16 cellular contexts compared by ENCODE assay signal in genomic region chr9:101582593-101582992, GRCh38. TPM values are rescaled to one million over a fixed set of nuclear protein-coding genes. Genes with fewer than 3 reads are reported as not detected.
A peak's percentile ranks its signal among the peaks of the same experiment; 100 is the strongest.
DNase-seq lines count a peak whose midpoint lies in the region; ATAC-seq, FAIRE-seq and TF ChIP-seq lines count a peak whose summit lies in the region.
"Had no signal": no experiment of that assay in that cellular context is flagged by ENCODE, and none has a peak within 500 bp of the region (broad histone marks: within the 10 kb centered on the region; RNA-seq: fewer than 3 reads in every experiment).

No MANE protein-coding gene starts in this region.

- H3K4me2 ChIP-seq in K562 (ENCODE audit: insufficient read depth, low read length): no peak overlapping the region

- TF ChIP-seq POLR2A in K562 (conservative IDR thresholded peaks at IDR 0.05) (no peak), heart left ventricle (IDR thresholded peaks at IDR 0.05) (no peak)

- no peak for TF ChIP-seq RAD21 in K562 (CRISPR knock-in tag; conservative IDR thresholded peaks at IDR 0.05 in 1 of 2, IDR thresholded peaks at IDR 0.05 in 1 of 2)

- no peaks in the 10 kb centered on the region for H3K9me3 ChIP-seq in K562 (replicated peaks; ENCODE audit: control insufficient read depth, insufficient read depth, low read depth, low read length)
- no peaks in the 10 kb centered on the region for H3K9me3 ChIP-seq in lower lobe of right lung
- no peaks in the 10 kb centered on the region for H3K9me3 ChIP-seq in ascending aorta
- no peaks in the 10 kb centered on the region for H3K9me3 ChIP-seq in heart left ventricle
- H3K9me3 ChIP-seq: neutrophil had no signal

- TF ChIP-seq CTCF in AG09309 (IDR thresholded peaks at IDR 0.05; ENCODE audit: control insufficient read depth, insufficient read depth, low read depth, low read length, missing control alignments): no peak
- no peak for TF ChIP-seq CTCF in K562 (IDR thresholded peaks at IDR 0.05 in 2 of 3, conservative IDR thresholded peaks at IDR 0.05 in 1 of 3; ENCODE audit: insufficient read depth in 2 of 3, low read depth in 1 of 3, low read length in 3 of 3)
- no peak for TF ChIP-seq CTCF in lower lobe of right lung (IDR thresholded peaks at IDR 0.05)
- no peak for TF ChIP-seq CTCF in ascending aorta (IDR thresholded peaks at IDR 0.05)
- no peak for TF ChIP-seq CTCF in heart left ventricle (IDR thresholded peaks at IDR 0.05)

- H3K36me3 ChIP-seq in K562 (ENCODE audit: control insufficient read depth, insufficient read depth, low read length) (no peaks in the 10 kb centered on the region), lower lobe of right lung (no peaks in the 10 kb centered on the region), ascending aorta (no peaks in the 10 kb centered on the region), heart left ventricle (no peaks in the 10 kb centered on the region)
- H3K36me3 ChIP-seq: neutrophil had no signal

- H3K27ac ChIP-seq in K562 (ENCODE audit: extremely low read depth, low read depth, low read length) (no peak overlapping the region), lower lobe of right lung (no peak overlapping the region), ascending aorta (no peak overlapping the region), heart left ventricle (no peak overlapping the region)
- H3K27ac ChIP-seq: C4-2B, HL-60, neutrophil had no signal

- WGBS in K562 (ENCODE audit: insufficient coverage, low coverage, missing lambda C conversion rate): 0% methylated on average over 1 of the region's 1 CpG
- 82 to 89% (median 87%) methylated on average over 1 of the region's 1 CpG for WGBS in heart left ventricle, 4 donors

- no peaks in the 10 kb centered on the region for H3K9me1 ChIP-seq in K562 (ENCODE audit: control insufficient read depth, insufficient read depth, low read length)

- H3K4me1 ChIP-seq in K562 (replicated peaks in 1 of 2; ENCODE audit: control insufficient read depth in 2 of 2, insufficient read depth in 2 of 2, low read length in 2 of 2) (no peaks in the 10 kb centered on the region; a peak in 1 of 5 replicates), lower lobe of right lung (no peaks in the 10 kb centered on the region), ascending aorta (no peaks in the 10 kb centered on the region), heart left ventricle (peaks cover 0 to 22% (median 0%) of the 10 kb centered on the region in 12 donors)

- ATAC-seq in K562 (no peak), lower lobe of right lung (no peak), heart left ventricle (no peak)
- ATAC-seq: activated T-cell treated with anti-CD3 and anti-CD28 coated beads, Interleukin-2, amount 50 U/mL, for 72 hours had no signal

- no TSS peak for BruUV-seq in K562 (replicated peaks; lab: Mats Ljungman, UMichigan)

- intact Hi-C loops in K562 (cut with micrococcal nuclease): no loop called here
- intact Hi-C loops in lower lobe of right lung (cut with DNase I): no loop called here
- intact Hi-C loops in ascending aorta (cut with DNase I): no loop called here
- intact Hi-C loops in heart left ventricle (cut with DNase I): no loop called here

- POLR2A ChIA-PET in K562 (lab: Yijun Ruan, JAX): interaction anchor here (0.9 kb wide), 1 partner anchor 9 kb away, joined by 4 read pairs; no protein-coding TSS in a partner anchor

- H3K79me2 ChIP-seq in K562 (ENCODE audit: control insufficient read depth, insufficient read depth, low read length): no peaks in the 10 kb centered on the region

- peak; percentile 87 for DNase-seq in AG09309 (ENCODE audit: low read depth)
- DNase-seq in HS-5 (ENCODE audit: low read depth): peak; percentile 65
- DNase-seq in K562 (ENCODE audit: extremely low read depth in 1 of 4, low spot score in 3 of 4): no peak
- DNase-seq in iris pigment epithelial cell (ENCODE audit: low read depth): peak; percentile 88
- DNase-seq in lower lobe of right lung: no peak
- no peak for DNase-seq in ascending aorta (ENCODE audit: low spot score in 2 of 2)
- DNase-seq in HK-2 (ENCODE audit: unreplicated experiment): no peak
- DNase-seq in heart left ventricle: no peak
- DNase-seq: activated T-cell treated with anti-CD3 and anti-CD28 coated beads, Interleukin-2, amount 50 U/mL, for 72 hours; NCI-H1105; NCI-H82 had no signal

- H4K20me1 ChIP-seq in K562 (replicated peaks; ENCODE audit: control insufficient read depth, insufficient read depth, low read length): no peaks in the 10 kb centered on the region

- H3K4me3 ChIP-seq in AG09309 (ENCODE audit: control insufficient read depth, low read depth, low read length) (no peak overlapping the region), K562 (no peak overlapping the region), lower lobe of right lung (no peak overlapping the region), ascending aorta (no peak overlapping the region), heart left ventricle (no peak overlapping the region)

- no peak for TF ChIP-seq EP300 in K562 (IDR thresholded peaks at IDR 0.05; ENCODE audit: low read length)

- H2AFZ ChIP-seq in K562 (ENCODE audit: low read depth, low read length): no peak overlapping the region

- FAIRE-seq in K562 (lab: Jason Lieb, UNC): no peak

- in situ Hi-C loops in K562 (cut with MboI): no loop called here

- H3K9ac ChIP-seq in K562 (ENCODE audit: insufficient read depth in 1 of 2, low read depth in 2 of 2, low read length in 2 of 2): no peak overlapping the region

- H3K27me3 ChIP-seq in K562 (ENCODE audit: control insufficient read depth in 2 of 2, insufficient read depth in 2 of 2, low read length in 2 of 2): no peaks in the 10 kb centered on the region; a peak in 1 of 5 replicates
- no peaks in the 10 kb centered on the region for H3K27me3 ChIP-seq in lower lobe of right lung (ENCODE audit: low read depth)
- no peaks in the 10 kb centered on the region for H3K27me3 ChIP-seq in ascending aorta
- no peaks in the 10 kb centered on the region for H3K27me3 ChIP-seq in heart left ventricle
- H3K27me3 ChIP-seq: neutrophil had no signal

- CTCF ChIA-PET in K562 (lab: Yijun Ruan, JAX; ENCODE audit: low intra/inter-chr PET ratio): no interaction called here

TF ChIP-seq in K562, 482 proteins besides CTCF, POLR2A, EP300 and RAD21:
- 0 out of 2 replicates have a peak, but pooled peaks have one; percentile 14 for TF ChIP-seq ATF3 (IDR thresholded peaks at IDR 0.05)
- TF ChIP-seq ATF3 (CRISPR knock-in tag; conservative IDR thresholded peaks at IDR 0.05): no peak
- no peak for TF ChIP-seq BCOR (IDR thresholded peaks at IDR 0.05)

RNA-seq across cellular contexts. Expression of gene PPP3R2, which starts 12.2 kb away (rescaled TPM):
- total RNA-seq in K562 (2011; cell fraction: chromatin; rRNA removed; ENCODE audit: low replicate concordance): not detected in 2 replicates
- total RNA-seq in K562 (2011; cell fraction: nucleolus; rRNA removed): not detected in 2 replicates
- total RNA-seq in K562 (2011; cell fraction: nucleoplasm; rRNA removed): not detected in 2 replicates
- total RNA-seq in K562 (2014; rRNA removed) (not detected in 2 replicates), K562 (2014; rRNA removed; fragmentation: Illumina TruSeq; extraction: Trizol) (not detected in 2 replicates), K562 (2015; rRNA removed; fragmentation: Illumina TruSeq; extraction: Trizol) (not detected in 2 replicates), K562 (2021) (not detected in 2 replicates), lower lobe of right lung (not detected), ascending aorta (not detected), heart left ventricle (not detected)
- polyA plus RNA-seq in K562 (2011; rRNA removed) (not detected in 2 replicates), K562 (2014; fragmentation: Illumina TruSeq; extraction: Trizol) (not detected in 2 replicates), K562 (2014; fragmentation: Nextera tagmentation; extraction: Ambion mirVana) (not detected), K562 (2014; rRNA removed) (not detected in 2 replicates), heart left ventricle (not detected)
- not detected in 2 replicates for polyA plus RNA-seq in K562 (2011; cell fraction: cytosol; rRNA removed)
- not detected in 2 replicates for polyA plus RNA-seq in K562 (2011; cell fraction: nucleus; rRNA removed)
- not detected in 2 replicates for polyA plus RNA-seq in K562 (2012)
- not detected in 2 replicates for polyA minus RNA-seq in K562 (2011; rRNA and poly(A)+ RNA removed)
- polyA minus RNA-seq in K562 (2011; cell fraction: cytosol; rRNA and poly(A)+ RNA removed): not detected in 2 replicates
- polyA minus RNA-seq in K562 (2011; cell fraction: nucleus; rRNA and poly(A)+ RNA removed): not detected in 2 replicates
- total RNA-seq: activated T-cell treated with anti-CD3 and anti-CD28 coated beads, Interleukin-2, amount 50 U/mL, for 72 hours; SK-MEL-5 had no signal
- polyA plus RNA-seq: esophagus had no signal

RNA-seq across cellular contexts. Expression of gene RNF20, which starts 48.9 kb away (rescaled TPM):
- total RNA-seq in K562 (2011; cell fraction: chromatin; rRNA removed; ENCODE audit: low replicate concordance): 11.4 and 18.1 TPM in 2 replicates
- total RNA-seq in K562 (2011; cell fraction: nucleolus; rRNA removed): 4.0 and 5.4 TPM in 2 replicates
- 7.6 and 8.2 TPM in 2 replicates for total RNA-seq in K562 (2011; cell fraction: nucleoplasm; rRNA removed)
- total RNA-seq in K562 (2014; rRNA removed): 12.7 and 13.9 TPM in 2 replicates
- total RNA-seq in K562 (2014; rRNA removed; fragmentation: Illumina TruSeq; extraction: Trizol): 22.9 and 30.4 TPM in 2 replicates
- 24.3 and 25.0 TPM in 2 replicates for total RNA-seq in K562 (2015; rRNA removed; fragmentation: Illumina TruSeq; extraction: Trizol)
- total RNA-seq in K562 (2021): 21.2 and 23.3 TPM in 2 replicates
- polyA plus RNA-seq in K562 (2011; rRNA removed): 14.2 and 22.5 TPM in 2 replicates
- polyA plus RNA-seq in K562 (2011; cell fraction: cytosol; rRNA removed): 3.4 and 8.2 TPM in 2 replicates
- polyA plus RNA-seq in K562 (2011; cell fraction: nucleus; rRNA removed): 9.0 and 11.0 TPM in 2 replicates
- polyA plus RNA-seq in K562 (2012): 23.2 and 23.5 TPM in 2 replicates
- polyA plus RNA-seq in K562 (2014; fragmentation: Illumina TruSeq; extraction: Trizol): 19.4 and 22.1 TPM in 2 replicates
- polyA plus RNA-seq in K562 (2014; fragmentation: Nextera tagmentation; extraction: Ambion mirVana): 10 to 100 TPM in 1 of 2 experiments, 1 to 10 TPM in 1; 5.5 to 11.2 TPM
- 15.0 and 18.0 TPM in 2 replicates for polyA plus RNA-seq in K562 (2014; rRNA removed)
- 39.5 and 39.8 TPM in 2 replicates for polyA minus RNA-seq in K562 (2011; rRNA and poly(A)+ RNA removed)
- 8.5 and 9.6 TPM in 2 replicates for polyA minus RNA-seq in K562 (2011; cell fraction: cytosol; rRNA and poly(A)+ RNA removed)
- 6.3 and 12.3 TPM in 2 replicates for polyA minus RNA-seq in K562 (2011; cell fraction: nucleus; rRNA and poly(A)+ RNA removed)
- total RNA-seq in lower lobe of right lung: 50.7 TPM
- 47.7 TPM for total RNA-seq in ascending aorta
- 10 to 100 TPM; 23.0 to 63.7 (median 50.6) TPM for total RNA-seq in heart left ventricle
- 10 to 100 TPM; 14.1 to 22.6 TPM for polyA plus RNA-seq in heart left ventricle

Comparison
In these comparisons a context has a peak if more than half of its experiments do, and no peak if none do; other contexts are left out.
1. DNase-seq: peak in AG09309 (single experiment), HS-5 (single experiment) and iris pigment epithelial cell (single experiment); none in K562 (0 of 4), lower lobe of right lung (single experiment), ascending aorta (0 of 2), HK-2 (single experiment) and heart left ventricle (0 of 5).